19 cellular contexts compared by ENCODE assay signal in the genomic region with DNA sequence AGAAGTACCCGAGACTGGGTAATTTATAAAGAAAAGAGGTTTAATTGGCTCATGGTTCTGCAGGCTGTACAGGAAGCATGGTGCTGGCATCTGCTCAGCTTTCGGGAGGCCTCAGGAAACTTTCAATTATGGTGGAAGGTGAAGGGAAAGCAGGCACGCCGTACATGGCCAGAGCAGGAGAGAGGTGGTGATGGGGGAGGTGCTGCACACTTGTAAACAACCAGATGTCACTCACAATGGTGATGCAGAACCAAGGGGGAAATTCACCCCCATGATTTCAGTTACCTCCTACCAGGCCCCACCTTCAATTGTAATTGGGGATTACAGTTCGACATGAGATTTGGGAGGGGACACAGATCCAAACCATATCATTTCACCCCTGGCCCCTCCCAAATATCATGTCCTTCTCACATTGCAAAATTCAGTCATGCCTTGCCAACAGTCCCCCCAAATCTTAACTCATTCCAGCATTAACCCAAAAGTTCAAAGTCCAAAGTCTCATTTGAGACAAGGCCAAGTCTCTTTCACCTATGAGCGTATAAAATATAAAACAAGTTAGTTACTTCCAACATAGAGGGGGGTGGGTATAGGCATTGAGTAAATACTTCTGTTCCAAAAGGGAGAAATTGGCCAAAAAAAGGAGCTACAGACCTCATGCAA.
"Had no signal": no experiment of that assay in that cellular context is flagged by ENCODE, and none has a peak within 500 bp of the region (broad histone marks: within the 10 kb centered on the region; RNA-seq: fewer than 3 reads in every experiment).

No MANE protein-coding gene starts in this region.

- H3K4me3 Mint-ChIP-seq: activated CD4-positive, alpha-beta T cell treated with anti-CD3 and anti-CD28 coated beads for 36 hours; activated CD8-positive, alpha-beta T cell treated with anti-CD3 and anti-CD28 coated beads for 36 hours; activated T-cell treated with anti-CD3 and anti-CD28 coated beads, Interleukin-2, amount 50 U/mL, for 4 hours; endodermal cell; memory B cell; stimulated activated naive CD8-positive, alpha-beta T cell treated with anti-CD3 and anti-CD28 coated beads, Interleukin-15, Interleukin-2, amounts not matched to agents 100 ng/mL and 50 ng/mL, for 24 hours had no signal

- H3K27ac ChIP-seq: gastroesophageal sphincter, left lung, suprapubic skin had no signal

- H3K4me3 ChIP-seq: gastroesophageal sphincter, left lung, mucosa of descending colon, suprapubic skin had no signal

- H3K27me3 Mint-ChIP-seq: activated CD4-positive, alpha-beta T cell treated with anti-CD3 and anti-CD28 coated beads for 36 hours; activated CD8-positive, alpha-beta T cell treated with anti-CD3 and anti-CD28 coated beads for 36 hours; memory B cell; naive thymus-derived CD8-positive, alpha-beta T cell; stimulated activated naive CD8-positive, alpha-beta T cell treated with anti-CD3 and anti-CD28 coated beads, Interleukin-15, Interleukin-2, amounts not matched to agents 100 ng/mL and 50 ng/mL, for 24 hours had no signal

- H3K27ac Mint-ChIP-seq: activated CD4-positive, alpha-beta T cell treated with anti-CD3 and anti-CD28 coated beads for 36 hours; activated CD8-positive, alpha-beta T cell treated with anti-CD3 and anti-CD28 coated beads for 36 hours; endodermal cell; memory B cell; stimulated activated naive CD8-positive, alpha-beta T cell treated with anti-CD3 and anti-CD28 coated beads, Interleukin-15, Interleukin-2, amounts not matched to agents 100 ng/mL and 50 ng/mL, for 24 hours had no signal

- ATAC-seq: activated CD4-positive, alpha-beta T cell treated with anti-CD3 and anti-CD28 coated beads for 36 hours; activated CD8-positive, alpha-beta T cell treated with anti-CD3 and anti-CD28 coated beads for 36 hours; activated T-cell treated with anti-CD3 and anti-CD28 coated beads, Interleukin-2, amount 50 U/mL, for 4 hours; gastroesophageal sphincter; mucosa of descending colon; naive thymus-derived CD8-positive, alpha-beta T cell had no signal

- H3K27me3 ChIP-seq: gastroesophageal sphincter, left lung, suprapubic skin had no signal

- DNase-seq: activated CD4-positive, alpha-beta T cell treated with anti-CD3 and anti-CD28 coated beads for 36 hours; activated CD8-positive, alpha-beta T cell treated with anti-CD3 and anti-CD28 coated beads for 36 hours; activated effector memory CD4-positive, alpha-beta T cell treated with Interleukin-2 at 50 U/mL for 16 hours; activated naive CD4-positive, alpha-beta T cell treated with anti-CD3 and anti-CD28 coated beads, Interleukin-2, amount 50 U/mL, for 16 hours; activated T-cell treated with anti-CD3 and anti-CD28 coated beads, Interleukin-2, amount 50 U/mL, for 4 hours; endodermal cell; erythroblast; islet precursor cell; left lung; mucosa of descending colon; naive thymus-derived CD8-positive, alpha-beta T cell; nucleus accumbens; posterior cingulate gyrus; stimulated activated CD4-positive, alpha-beta T cell treated with anti-CD3 and anti-CD28 coated beads, Interleukin-4, amount 100 ng/mL, for 24 hours; trophoblast cell had no signal

- H3K9me3 Mint-ChIP-seq: activated CD8-positive, alpha-beta T cell treated with anti-CD3 and anti-CD28 coated beads for 36 hours; activated T-cell treated with anti-CD3 and anti-CD28 coated beads, Interleukin-2, amount 50 U/mL, for 4 hours; memory B cell; naive thymus-derived CD8-positive, alpha-beta T cell; stimulated activated naive CD8-positive, alpha-beta T cell treated with anti-CD3 and anti-CD28 coated beads, Interleukin-15, Interleukin-2, amounts not matched to agents 100 ng/mL and 50 ng/mL, for 24 hours had no signal

- H3K4me1 ChIP-seq: suprapubic skin had no signal

- H3K4me1 Mint-ChIP-seq: endodermal cell had no signal

- H3K9me3 ChIP-seq: gastroesophageal sphincter, left lung, mucosa of descending colon, suprapubic skin had no signal
